Comparison of ENCODE assay signal across 9 cellular contexts in the genomic region with DNA sequence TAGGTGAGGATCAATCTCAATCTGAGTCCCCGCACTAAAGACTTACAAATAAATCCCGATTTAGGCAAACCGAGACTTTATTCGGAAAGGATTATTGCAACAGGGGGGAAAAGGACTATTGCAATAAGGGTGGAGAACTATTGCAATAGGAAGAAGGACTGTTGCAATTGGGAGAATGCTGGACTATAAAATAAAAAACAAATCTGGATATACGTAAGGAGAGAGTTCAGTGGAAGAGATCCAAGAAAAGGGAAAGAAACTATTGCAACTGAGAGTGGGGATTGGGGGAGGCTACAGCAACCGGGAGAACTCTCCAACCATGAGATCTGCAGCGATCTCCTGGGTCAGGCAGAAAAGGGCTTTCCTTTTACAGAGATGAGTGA. TPM values are rescaled to one million over a fixed set of nuclear protein-coding genes. Genes with fewer than 3 reads are reported as not detected.
A peak's percentile ranks its signal among the peaks of the same experiment; 100 is the strongest.
DNase-seq lines count a peak whose midpoint lies in the region; ATAC-seq, FAIRE-seq and TF ChIP-seq lines count a peak whose summit lies in the region.
"Had no signal": no experiment of that assay in that cellular context is flagged by ENCODE, and none has a peak within 500 bp of the region (broad histone marks: within the 10 kb centered on the region; RNA-seq: fewer than 3 reads in every experiment).

No MANE protein-coding gene starts in this region.

- H3K4me2 ChIP-seq in A549 (peak overlapping the region; percentile 76), GM23338 (peak overlapping the region; percentile 92)

- no peak for TF ChIP-seq EP300 in A549 (IDR thresholded peaks at IDR 0.05)

- H3K9me2 ChIP-seq in GM23338 (ENCODE audit: insufficient read depth), result no peaks in the 10 kb centered on the region

- H3K36me3 ChIP-seq in GM23338 (ENCODE audit: insufficient read depth) (no peaks in the 10 kb centered on the region), muscle layer of colon (ENCODE audit: insufficient read depth, low read length) (no peaks in the 10 kb centered on the region)

- 82% methylated on average over 7 of the region's 7 CpGs for WGBS in A549 (ENCODE audit: missing lambda C conversion rate)

- H3K36me3 Mint-ChIP-seq in GM23338 (ENCODE audit: low read depth) (peaks cover 8% of the 10 kb centered on the region; the same call in 2 of the 3 replicates), brain (peaks cover 29% of the 10 kb centered on the region)

- TF ChIP-seq CTCF in A549 (IDR thresholded peaks at IDR 0.05), result no peak
- TF ChIP-seq CTCF in GM23338 (conservative IDR thresholded peaks at IDR 0.05; ENCODE audit: low read depth in 2 of 2), result no peak
- no peak for TF ChIP-seq CTCF in brain (conservative IDR thresholded peaks at IDR 0.05)

- H3K9ac ChIP-seq in muscle layer of colon (ENCODE audit: low read length), result peak overlapping the region; percentile 10

- peaks cover 11% of the 10 kb centered on the region; the same call in 1 of the 2 replicates for H3F3A ChIP-seq in GM23338 (replicated peaks; ENCODE audit: low read depth)

- H3K27me3 ChIP-seq in GM23338 (ENCODE audit: insufficient read depth) (no peaks in the 10 kb centered on the region; the same call in 1 of the 2 replicates), muscle layer of colon (ENCODE audit: control insufficient read depth in 1 of 2, insufficient read depth in 2 of 2, low read length in 2 of 2) (no peaks in the 10 kb centered on the region)
- H3K27me3 ChIP-seq: body of pancreas had no signal

- peaks cover 20% of the 10 kb centered on the region for H3K4me1 Mint-ChIP-seq in GM23338
- peaks cover 45% of the 10 kb centered on the region for H3K4me1 Mint-ChIP-seq in brain

- H3K9me3 Mint-ChIP-seq in GM23338, result no peaks in the 10 kb centered on the region; the same call in 2 of the 3 replicates
- peaks cover 0 to 2% (median 0%) of the 10 kb centered on the region in 5 experiments for H3K9me3 Mint-ChIP-seq in brain

- no peak for TF ChIP-seq POLR2A in A549 (IDR thresholded peaks at IDR 0.05; ENCODE audit: low read length)

- CTCF ChIA-PET in A549 (lab: Yijun Ruan, JAX), result interaction anchor here (1.3 to 6.0 kb wide), 2 partner anchors 12 to 14 kb away, joined by 3 to 37 read pairs; a partner anchor contains a TSS

- no peak for FAIRE-seq in A549 (lab: Jason Lieb, UNC)

- H3K27me3 Mint-ChIP-seq in GM23338 (ENCODE audit: insufficient read depth, low read depth, poor library complexity), result peaks cover 11% of the 10 kb centered on the region
- peaks cover 3% of the 10 kb centered on the region for H3K27me3 Mint-ChIP-seq in brain

- POLR2A ChIA-PET in A549 (lab: Yijun Ruan, JAX), result interaction anchor here (4.5 kb wide), 1 partner anchor 12 kb away, joined by 43 read pairs; a partner anchor contains a TSS

- H3K27ac Mint-ChIP-seq in GM23338, result peak overlapping the region; percentile 97; the same call in 1 of the 2 replicates
- H3K27ac Mint-ChIP-seq in brain, result peak overlapping the region; percentile 92 to 97 (median 94)

- TF ChIP-seq RAD21 in A549 (conservative IDR thresholded peaks at IDR 0.05 in 1 of 2, IDR thresholded peaks at IDR 0.05 in 1 of 2), result no peak

- peak overlapping the region; percentile 75 for H3K4me3 Mint-ChIP-seq in GM23338
- peak overlapping the region; percentile 87 to 91 (median 90) for H3K4me3 Mint-ChIP-seq in brain

- H3K9me3 ChIP-seq in A549 (no peaks in the 10 kb centered on the region), muscle layer of colon (ENCODE audit: low read length) (no peaks in the 10 kb centered on the region)
- H3K9me3 ChIP-seq: body of pancreas had no signal

- H3K79me2 ChIP-seq in GM23338 (replicated peaks; ENCODE audit: insufficient read depth), result peaks cover 32% of the 10 kb centered on the region

- H3K4me3 ChIP-seq in A549 (no peak overlapping the region), GM23338 (peak overlapping the region; percentile 72), muscle layer of colon (ENCODE audit: low read depth in 1 of 2, low read length in 2 of 2) (peak overlapping the region in 1 of 2 donors; percentile 85)
- H3K4me3 ChIP-seq: body of pancreas had no signal

- H3K27ac ChIP-seq in A549 (peak overlapping the region in 1 of 2 experiments; percentile 98; a peak in 3 of 6 replicates), GM23338 (ENCODE audit: low read depth) (peak overlapping the region; percentile 94), muscle layer of colon (ENCODE audit: low read depth, low read length) (no peak overlapping the region)

- peaks cover 3% of the 10 kb centered on the region; the same call in 1 of the 2 replicates for H4K20me1 ChIP-seq in GM23338 (replicated peaks; ENCODE audit: insufficient read depth)

- DNase-seq in A549 (ENCODE audit: low read depth in 1 of 2, low spot score in 1 of 2) (no peak), GM23338 (ENCODE audit: low spot score) (no peak), NCI-H187 (lab: John Stamatoyannopoulos, UW) (no peak), NCI-H510A (lab: John Stamatoyannopoulos, UW) (no peak)
- DNase-seq in stimulated activated CD4-positive, alpha-beta T cell treated with anti-CD3 and anti-CD28 coated beads, Interleukin-1b, Interleukin-23, amount 100 ng/mL, for 48 hours, result no peak

- H3K4me1 ChIP-seq in A549 (peaks cover 12% of the 10 kb centered on the region; the same call in 2 of the 3 replicates), GM23338 (ENCODE audit: insufficient read depth) (peaks cover 16% of the 10 kb centered on the region), muscle layer of colon (ENCODE audit: insufficient read depth, low read length) (peaks cover 14% of the 10 kb centered on the region)

- 0 out of 6 replicates have a peak, but pooled peaks of 1 of the 2 experiments have one; percentile 16 for ATAC-seq in A549
- ATAC-seq in GM23338, result no peak
- no peak for ATAC-seq in GM19035 (IDR thresholded peaks at IDR 0.05; ENCODE audit: unreplicated experiment)

- H2AFZ ChIP-seq in GM23338, result peak overlapping the region; percentile 95

TF ChIP-seq in A549, 52 proteins besides CTCF, POLR2A, EP300 and RAD21:
- no peak for TF ChIP-seq SREBF2 (IDR thresholded peaks at IDR 0.05)
- TF ChIP-seq TFCP2L1 (CRISPR knock-in tag; IDR thresholded peaks at IDR 0.05), result no peak
- no peak for TF ChIP-seq HOXB13 (CRISPR knock-in tag; IDR thresholded peaks at IDR 0.05; ENCODE audit: low read depth)
- no peak for TF ChIP-seq GATA3 (IDR thresholded peaks at IDR 0.05; ENCODE audit: borderline replicate concordance)
- TF ChIP-seq HOXB5 (CRISPR knock-in tag; IDR thresholded peaks at IDR 0.05), result no peak
- no peak for TF ChIP-seq CBX2 (IDR thresholded peaks at IDR 0.05; ENCODE audit: borderline replicate concordance, low read depth)
- TF ChIP-seq CEBPB (IDR thresholded peaks at IDR 0.05), result no peak
- TF ChIP-seq, protein P1, sequence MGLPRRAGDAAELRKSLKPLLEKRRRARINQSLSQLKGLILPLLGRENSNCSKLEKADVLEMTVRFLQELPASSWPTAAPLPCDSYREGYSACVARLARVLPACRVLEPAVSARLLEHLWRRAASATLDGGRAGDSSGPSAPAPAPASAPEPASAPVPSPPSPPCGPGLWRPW (IDR thresholded peaks at IDR 0.05), result no peak
- no peak for TF ChIP-seq NPAS2 (CRISPR knock-in tag; IDR thresholded peaks at IDR 0.05; ENCODE audit: borderline replicate concordance)
- TF ChIP-seq ZC3H11A (IDR thresholded peaks at IDR 0.05), result no peak

RNA-seq across cellular contexts. Expression of a gene that starts 1.2 kb away (rescaled TPM):
- polyA plus RNA-seq in A549 (2011; rRNA removed), result 18.3 and 25.4 TPM in 2 replicates
- polyA plus RNA-seq in A549 (2012; cell fraction: cytosol; rRNA removed), result 6.2 and 7.2 TPM in 2 replicates
- polyA plus RNA-seq in A549 (2012; cell fraction: nucleus; rRNA removed), result 1.2 and 2.2 TPM in 2 replicates
- polyA plus RNA-seq in A549 (2017; fragmentation: RNase III; extraction: RNeasy Plus Mini Kit Qiagen cat#74134 plus additional on column Dnase treatment), result 13.7 to 15.6 TPM (median 15.5 TPM) in 3 replicates
- 3.9 and 4.9 TPM in 2 replicates for polyA minus RNA-seq in A549 (2011; rRNA and poly(A)+ RNA removed)
- 12.1 and 17.7 TPM in 2 replicates for total RNA-seq in GM23338 (2014; rRNA removed; shearing (Covaris generic))
- 11.5 and 12.9 TPM in 2 replicates for polyA plus RNA-seq in GM23338 (2016; fragmentation: Nextera tagmentation; extraction: Ambion mirVana)
- polyA plus RNA-seq in brain (ENCODE audit: insufficient read depth, low read depth, low replicate concordance), result 12.1 TPM

RNA-seq across cellular contexts. Expression of a gene that starts 12.1 kb away (rescaled TPM):
- polyA plus RNA-seq in A549 (2011; rRNA removed), result 8.7 and 13.1 TPM in 2 replicates
- 1.3 and 1.5 TPM in 2 replicates for polyA plus RNA-seq in A549 (2012; cell fraction: cytosol; rRNA removed)
- 3.7 and 4.2 TPM in 2 replicates for polyA plus RNA-seq in A549 (2012; cell fraction: nucleus; rRNA removed)
- polyA plus RNA-seq in A549 (2017; fragmentation: RNase III; extraction: RNeasy Plus Mini Kit Qiagen cat#74134 plus additional on column Dnase treatment), result 5.4 TPM in 3 replicates
- 13.2 and 13.3 TPM in 2 replicates for polyA minus RNA-seq in A549 (2011; rRNA and poly(A)+ RNA removed)
- total RNA-seq in GM23338 (2014; rRNA removed; shearing (Covaris generic)), result 19.3 and 24.3 TPM in 2 replicates
- polyA plus RNA-seq in GM23338 (2016; fragmentation: Nextera tagmentation; extraction: Ambion mirVana), result 10.2 and 12.4 TPM in 2 replicates
- polyA plus RNA-seq in brain (ENCODE audit: insufficient read depth, low read depth, low replicate concordance), result 1.6 TPM
